In genomic region chr7:45027774-45028114, GRCh38 we compare ENCODE assay signal across 9 cellular contexts. TPM values are rescaled to one million over a fixed set of nuclear protein-coding genes. Genes with fewer than 3 reads are reported as not detected.
A peak's percentile ranks its signal among the peaks of the same experiment; 100 is the strongest.
DNase-seq lines count a peak whose midpoint lies in the region; TF ChIP-seq lines count a peak whose summit lies in the region.
"Had no signal": no experiment of that assay in that cellular context is flagged by ENCODE, and none has a peak within 500 bp of the region (broad histone marks: within the 10 kb centered on the region; RNA-seq: fewer than 3 reads in every experiment).

No MANE protein-coding gene starts in this region.

- no peaks in the 10 kb centered on the region for H3K9me2 ChIP-seq in Loucy (replicated peaks; ENCODE audit: low read depth, low read length)

- peaks cover 39% of the 10 kb centered on the region for H4K20me1 ChIP-seq in Loucy (ENCODE audit: insufficient read depth, low read length, poor library complexity, severe bottlenecking)

- peaks cover 69% of the 10 kb centered on the region for H3K4me1 Mint-ChIP-seq in activated naive CD4-positive, alpha-beta T cell treated with anti-CD3 and anti-CD28 coated beads, Interleukin-2, amount 10 ng/mL, durations not matched to agents 7 days and 5 days
- H3K4me1 Mint-ChIP-seq in mesothelial cell of epicardium = no peaks in the 10 kb centered on the region

- H3K4me3 ChIP-seq in Loucy (ENCODE audit: low read length, poor library complexity, severe bottlenecking) (peak overlapping the region; percentile 92), thymus (ENCODE audit: low read length) (peak overlapping the region; percentile 91)
- H3K4me3 ChIP-seq: MG63 had no signal

- peak overlapping the region; percentile 95 for H3K27ac Mint-ChIP-seq in activated naive CD4-positive, alpha-beta T cell treated with anti-CD3 and anti-CD28 coated beads, Interleukin-2, amount 10 ng/mL, durations not matched to agents 7 days and 5 days
- H3K27ac Mint-ChIP-seq in mesothelial cell of epicardium = no peak overlapping the region

- H3K27me3 ChIP-seq in Loucy (ENCODE audit: insufficient read depth, low read length, poor library complexity, severe bottlenecking) = no peaks in the 10 kb centered on the region
- no peaks in the 10 kb centered on the region for H3K27me3 ChIP-seq in thymus (ENCODE audit: control insufficient read depth, insufficient read depth)
- H3K27me3 ChIP-seq: MG63 had no signal

- 5% methylated on average over 4 of the region's 4 CpGs for WGBS in thymus

- H3K36me3 Mint-ChIP-seq in activated naive CD4-positive, alpha-beta T cell treated with anti-CD3 and anti-CD28 coated beads, Interleukin-2, amount 10 ng/mL, durations not matched to agents 7 days and 5 days = peaks cover 69% of the 10 kb centered on the region
- peaks cover 28% of the 10 kb centered on the region for H3K36me3 Mint-ChIP-seq in mesothelial cell of epicardium

- H3K27ac ChIP-seq in epithelial cell of prostate (peak overlapping the region; percentile 57), thymus (ENCODE audit: low read depth) (peak overlapping the region; percentile 99)

- no peaks in the 10 kb centered on the region for H3K27me3 Mint-ChIP-seq in activated naive CD4-positive, alpha-beta T cell treated with anti-CD3 and anti-CD28 coated beads, Interleukin-2, amount 10 ng/mL, durations not matched to agents 7 days and 5 days
- no peaks in the 10 kb centered on the region for H3K27me3 Mint-ChIP-seq in mesothelial cell of epicardium (ENCODE audit: low read depth)

- H2AFZ ChIP-seq in Loucy (ENCODE audit: low read length) = no peak overlapping the region

- H3F3A ChIP-seq in Loucy (ENCODE audit: low read depth) = peaks cover 7% of the 10 kb centered on the region

- peaks cover 81% of the 10 kb centered on the region for H3K79me2 ChIP-seq in Loucy (ENCODE audit: insufficient read depth, low read length)

- TF ChIP-seq CTCF in Loucy (conservative IDR thresholded peaks at IDR 0.05; ENCODE audit: low read length) (no peak), mesothelial cell of epicardium (IDR thresholded peaks at IDR 0.05; ENCODE audit: unreplicated experiment) (no peak)

- peak; percentile 39 for DNase-seq in activated naive CD4-positive, alpha-beta T cell treated with anti-CD3 and anti-CD28 coated beads, Interleukin-2, amount 10 ng/mL, durations not matched to agents 7 days and 5 days
- no peak for DNase-seq in activated naive CD4-positive, alpha-beta T cell treated with anti-CD3 and anti-CD28 coated beads, Interleukin-2, amount 50 U/mL, for 16 hours
- DNase-seq in epithelial cell of prostate (ENCODE audit: low read depth, low spot score) (no peak), mesothelial cell of epicardium (ENCODE audit: low spot score in 2 of 2, unreplicated experiment in 2 of 2) (no peak), NCI-H2196 (lab: John Stamatoyannopoulos, UW; ENCODE audit: unreplicated experiment) (no peak), NCI-H510A treated with DMSO at 0.1 percent for 48 hours (lab: John Stamatoyannopoulos, UW) (no peak)
- DNase-seq: MG63 had no signal

- peak overlapping the region; percentile 90 for H3K4me2 ChIP-seq in Loucy (ENCODE audit: low read depth, low read length, poor library complexity, severe bottlenecking)

- peak overlapping the region; percentile 98 for H3K9ac ChIP-seq in Loucy (ENCODE audit: low read depth, low read length, poor library complexity, severe bottlenecking)

- no peaks in the 10 kb centered on the region for H3K9me3 Mint-ChIP-seq in activated naive CD4-positive, alpha-beta T cell treated with anti-CD3 and anti-CD28 coated beads, Interleukin-2, amount 10 ng/mL, durations not matched to agents 7 days and 5 days
- peaks cover 11% of the 10 kb centered on the region for H3K9me3 Mint-ChIP-seq in mesothelial cell of epicardium

- CTCF ChIA-PET in activated naive CD4-positive, alpha-beta T cell treated with anti-CD3 and anti-CD28 coated beads, Interleukin-2, amount 10 ng/mL, durations not matched to agents 7 days and 5 days (lab: Charles Lee) = interaction anchor here (0.7 to 4.2 kb wide), 8 partner anchors 10 to 108 kb away, joined by 3 to 35 read pairs (median 4); partner anchors contain the start of genes CCM2 and MYO1G

- H3K4me1 ChIP-seq in Loucy (ENCODE audit: insufficient read depth, low read length, poor library complexity, severe bottlenecking) (peaks cover 51% of the 10 kb centered on the region), thymus (ENCODE audit: control insufficient read depth, insufficient read depth, low read length) (peaks cover 21% of the 10 kb centered on the region)

- peak overlapping the region; percentile 82 for H3K4me3 Mint-ChIP-seq in activated naive CD4-positive, alpha-beta T cell treated with anti-CD3 and anti-CD28 coated beads, Interleukin-2, amount 10 ng/mL, durations not matched to agents 7 days and 5 days
- no peak overlapping the region for H3K4me3 Mint-ChIP-seq in mesothelial cell of epicardium

- H3K9me3 ChIP-seq in Loucy (ENCODE audit: insufficient read depth, low read depth, low read length) = peaks cover 3% of the 10 kb centered on the region; the same call in 1 of the 2 replicates
- H3K9me3 ChIP-seq in thymus (ENCODE audit: control insufficient read depth) = no peaks in the 10 kb centered on the region
- H3K9me3 ChIP-seq: MG63 had no signal

- H3K36me3 ChIP-seq in Loucy (ENCODE audit: insufficient read depth, low read length) (no peaks in the 10 kb centered on the region), thymus (ENCODE audit: control insufficient read depth, insufficient read depth) (peaks cover 3% of the 10 kb centered on the region)

RNA-seq across cellular contexts. Expression of gene CCM2, which starts 27.7 kb away (rescaled TPM):
- 114 TPM for polyA plus RNA-seq in thymus
- 32.3 to 35.1 TPM (median 34.1 TPM) in 3 replicates for total RNA-seq in mesothelial cell of epicardium

RNA-seq across cellular contexts. Expression of gene MYO1G, which starts 48.9 kb away (rescaled TPM):
- 56.2 TPM for polyA plus RNA-seq in thymus
- 0.65 to 0.69 TPM (median 0.66 TPM) in 3 replicates for total RNA-seq in mesothelial cell of epicardium
